9 cellular contexts compared by ENCODE assay signal in the genomic region with DNA sequence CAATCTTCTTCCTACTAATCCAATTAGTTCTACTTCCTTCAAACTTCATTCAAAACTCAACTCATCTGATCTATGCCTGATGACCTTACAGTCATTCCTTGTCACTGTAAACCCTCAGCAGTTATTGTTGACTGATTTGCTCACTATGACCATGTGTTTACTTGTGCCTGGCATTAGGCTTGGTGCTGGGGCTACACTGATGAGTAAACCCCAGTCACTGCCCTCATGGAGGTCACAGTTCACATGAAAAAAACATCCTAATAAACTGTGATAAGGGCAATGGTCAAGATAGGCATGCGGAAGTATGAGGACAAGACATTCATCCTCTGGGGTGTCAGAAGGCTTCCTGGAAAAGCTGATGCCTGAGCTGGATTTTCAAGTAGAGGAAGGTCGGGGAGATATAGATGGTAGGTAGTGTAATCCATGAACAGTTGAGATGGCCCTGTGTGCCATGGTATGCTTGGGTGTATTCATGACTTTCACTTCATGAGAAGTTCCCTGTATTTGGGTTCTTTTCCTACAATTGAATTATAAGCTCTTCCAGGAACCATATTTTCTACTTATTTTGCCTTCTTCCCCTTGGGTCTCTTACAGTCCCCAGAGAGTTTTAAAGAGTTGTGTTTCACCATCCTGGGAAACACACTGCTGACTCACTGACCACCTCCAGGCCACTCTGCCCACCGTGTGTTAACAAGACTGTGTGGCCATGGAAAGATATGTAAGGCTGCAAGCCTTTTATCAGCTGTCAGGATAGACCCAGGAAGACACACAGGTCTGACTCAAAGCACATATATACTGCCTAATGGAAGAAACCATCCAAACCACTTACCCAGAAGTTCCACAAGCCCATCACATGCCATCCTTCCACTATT. TPM values are rescaled to one million over a fixed set of nuclear protein-coding genes. Genes with fewer than 3 reads are reported as not detected.
DNase-seq lines count a peak whose midpoint lies in the region; ATAC-seq and TF ChIP-seq lines count a peak whose summit lies in the region.
"Had no signal": no experiment of that assay in that cellular context is flagged by ENCODE, and none has a peak within 500 bp of the region (broad histone marks: within the 10 kb centered on the region; RNA-seq: fewer than 3 reads in every experiment).

No MANE protein-coding gene starts in this region.

- POLR2A ChIA-PET in IMR-90 (lab: Charles Lee; ENCODE audit: unreplicated experiment), result no interaction called here

- H2AK9ac ChIP-seq in IMR-90 (replicated peaks; ENCODE audit: low read depth, low read length, poor library complexity), result no peak overlapping the region

- peak overlapping the region; percentile 4; the same call in 1 of the 2 replicates for H3K27ac ChIP-seq in IMR-90 (ENCODE audit: insufficient read depth, low read length)
- H3K27ac ChIP-seq in body of pancreas, result peak overlapping the region; percentile 51 to 71 (median 64)
- peak overlapping the region; percentile 85 for H3K27ac ChIP-seq in mesenchymal stem cell (ENCODE audit: low read length, poor library complexity, severe bottlenecking)

- peaks cover 12% of the 10 kb centered on the region for H3K9me1 ChIP-seq in IMR-90 (ENCODE audit: insufficient read depth, low read length)

- peak overlapping the region; percentile 82 for H2BK120ac ChIP-seq in IMR-90 (ENCODE audit: low read depth, low read length)
- peak overlapping the region; percentile 37 for H2BK120ac ChIP-seq in mesenchymal stem cell (ENCODE audit: low read depth, low read length)

- peak overlapping the region; percentile 61 for H4K91ac ChIP-seq in IMR-90 (ENCODE audit: insufficient read depth, low read depth, low read length)
- H4K91ac ChIP-seq in mesenchymal stem cell (ENCODE audit: low read length), result peak overlapping the region; percentile 40

- H2BK15ac ChIP-seq in IMR-90 (ENCODE audit: low read depth, low read length) (peak overlapping the region; percentile 86), mesenchymal stem cell (ENCODE audit: low read depth, poor library complexity, severe bottlenecking) (no peak overlapping the region)

- H3K79me1 ChIP-seq in IMR-90 (ENCODE audit: low read depth in 1 of 2, low read length in 2 of 2) (0 out of 4 replicates have a peak, but pooled peaks cover 0 to 5% of the 10 kb centered on the region in 2 experiments), mesenchymal stem cell (replicated peaks; ENCODE audit: low read length, poor library complexity, severe bottlenecking) (no peaks in the 10 kb centered on the region)

- CTCF ChIA-PET in IMR-90 (lab: Yijun Ruan, JAX), result interaction anchor here (0.6 to 0.7 kb wide), 2 partner anchors 8 to 1678 kb away, joined by 3 read pairs; no protein-coding TSS in a partner anchor

- peak overlapping the region; percentile 78 for H4K5ac ChIP-seq in IMR-90 (ENCODE audit: low read depth, low read length)

- H4K8ac ChIP-seq in IMR-90 (ENCODE audit: low read depth in 2 of 2, low read length in 2 of 2) (peak overlapping the region; percentile 48 to 86), mesenchymal stem cell (ENCODE audit: low read length) (peak overlapping the region; percentile 57)

- BruUV-seq in IMR-90 (replicated peaks; lab: Mats Ljungman, UMichigan), result no TSS peak

- H3K4me1 ChIP-seq in IMR-90 (ENCODE audit: control insufficient read depth, insufficient read depth, low read length) (peaks cover 10% of the 10 kb centered on the region), body of pancreas (peaks cover 39% of the 10 kb centered on the region), mesenchymal stem cell (ENCODE audit: control insufficient read depth, insufficient read depth, low read depth, low read length) (peaks cover 9% of the 10 kb centered on the region)

- no peak for TF ChIP-seq CTCF in IMR-90 (conservative IDR thresholded peaks at IDR 0.05; ENCODE audit: low read depth, low read length)
- TF ChIP-seq CTCF in body of pancreas (IDR thresholded peaks at IDR 0.05), result no peak

- no peaks in the 10 kb centered on the region for H3K27me3 ChIP-seq in IMR-90 (ENCODE audit: control insufficient read depth, insufficient read depth, low read length)
- H3K27me3 ChIP-seq in body of pancreas, result no peaks in the 10 kb centered on the region
- H3K27me3 ChIP-seq in mesenchymal stem cell (ENCODE audit: control insufficient read depth in 1 of 2, insufficient read depth in 1 of 2, low read length in 2 of 2), result no peaks in the 10 kb centered on the region

- no peaks in the 10 kb centered on the region for H3K36me3 ChIP-seq in IMR-90 (ENCODE audit: control insufficient read depth, insufficient read depth, low read length)
- H3K36me3 ChIP-seq in body of pancreas (replicated peaks in 1 of 2; ENCODE audit: insufficient read depth in 1 of 2, low read depth in 2 of 2), result no peaks in the 10 kb centered on the region
- H3K36me3 ChIP-seq in mesenchymal stem cell (ENCODE audit: control insufficient read depth in 1 of 2, insufficient read depth in 2 of 2, low read depth in 1 of 2, low read length in 2 of 2), result no peaks in the 10 kb centered on the region

- dilution Hi-C loops in IMR-90 (cut with HindIII; ENCODE audit: low sequenced_read_pairs, unreplicated experiment), result no loop called here

- H3K9ac ChIP-seq in IMR-90 (ENCODE audit: low read depth, low read length), result no peak overlapping the region
- H3K9ac ChIP-seq in mesenchymal stem cell (ENCODE audit: low read length), result no peak overlapping the region

- peak overlapping the region; percentile 82 for H2BK20ac ChIP-seq in IMR-90 (ENCODE audit: low read depth, low read length)

- peak overlapping the region in 1 of 2 experiments; percentile 87 for H2BK12ac ChIP-seq in mesenchymal stem cell (ENCODE audit: low read length in 2 of 2)

- no peak for TF ChIP-seq POLR2A in IMR-90 (IDR thresholded peaks at IDR 0.05; ENCODE audit: low read depth, low read length)
- TF ChIP-seq POLR2A in body of pancreas (IDR thresholded peaks at IDR 0.05), result no peak

- no peaks in the 10 kb centered on the region for H4K20me1 ChIP-seq in IMR-90 (ENCODE audit: insufficient read depth, low read length)

- H2AFZ ChIP-seq in IMR-90 (replicated peaks; ENCODE audit: low read length, poor library complexity) (peak overlapping the region; percentile 55), mesenchymal stem cell (ENCODE audit: low read depth, low read length) (no peak overlapping the region)

- no CpG with 5 or more reads among the region's 3 CpGs for WGBS in IMR-90 (ENCODE audit: extremely low coverage in 2 of 2, insufficient read length in 1 of 2), 2 experiments
- 78 to 82% methylated on average over 3 of the region's 3 CpGs for WGBS in body of pancreas, 2 donors
- 20% methylated on average over 3 of the region's 3 CpGs for WGBS in mesenchymal stem cell

- H3K4me2 ChIP-seq in IMR-90 (ENCODE audit: low read depth, low read length) (no peak overlapping the region), mesenchymal stem cell (ENCODE audit: low read length, poor library complexity, severe bottlenecking) (no peak overlapping the region)

- TF ChIP-seq RAD21 in IMR-90 (IDR thresholded peaks at IDR 0.05; ENCODE audit: low read length), result 0 out of 2 replicates have a peak, but pooled peaks have one; percentile 18

- H3K14ac ChIP-seq in IMR-90 (replicated peaks; ENCODE audit: low read depth, low read length) (peak overlapping the region; percentile 74), mesenchymal stem cell (ENCODE audit: low read length in 2 of 2) (no peak overlapping the region)

- H3K4me3 ChIP-seq in IMR-90 (ENCODE audit: insufficient read depth, low read depth, low read length) (no peak overlapping the region), body of pancreas (no peak overlapping the region), mesenchymal stem cell (ENCODE audit: insufficient read depth in 1 of 2, low read depth in 1 of 2, low read length in 2 of 2) (no peak overlapping the region)

- H3K9me3 ChIP-seq in IMR-90 (ENCODE audit: control insufficient read depth, insufficient read depth, low read length) (no peaks in the 10 kb centered on the region), body of pancreas (no peaks in the 10 kb centered on the region), mesenchymal stem cell (ENCODE audit: control insufficient read depth, low read length) (no peaks in the 10 kb centered on the region)

- peak; percentile 67 for ATAC-seq in IMR-90 (ENCODE audit: low read depth)
- no peak for ATAC-seq in body of pancreas
- ATAC-seq in HG03108 (IDR thresholded peaks at IDR 0.05; ENCODE audit: unreplicated experiment), result no peak

- in situ Hi-C loops in IMR-90 (cut with MboI; ENCODE audit: low sequenced_read_pairs), result no loop called here

- H3K4ac ChIP-seq in IMR-90 (ENCODE audit: low read depth, low read length) (peak overlapping the region; percentile 84), mesenchymal stem cell (ENCODE audit: low read depth in 1 of 2, low read length in 2 of 2) (peak overlapping the region in 1 of 2 experiments; percentile 17)

- H3K56ac ChIP-seq in IMR-90 (ENCODE audit: extremely low read depth, insufficient read depth, low read length), result no peak overlapping the region; the same call in 1 of the 2 replicates

- intact Hi-C loops in IMR-90 (cut with micrococcal nuclease), result no loop called here
- intact Hi-C loops in body of pancreas (cut with DNase I), result no loop called here

- H2AK5ac ChIP-seq in IMR-90 (ENCODE audit: low read depth, low read length) (peak overlapping the region; percentile 81), mesenchymal stem cell (ENCODE audit: low read length, severe bottlenecking) (peak overlapping the region; percentile 89)

- H2BK5ac ChIP-seq in IMR-90 (ENCODE audit: low read depth, low read length, poor library complexity, severe bottlenecking) (peak overlapping the region; percentile 65), mesenchymal stem cell (ENCODE audit: low read depth, low read length, poor library complexity, severe bottlenecking) (no peak overlapping the region)

- peak overlapping the region; percentile 84 for H3K18ac ChIP-seq in IMR-90 (ENCODE audit: low read depth, low read length)
- H3K18ac ChIP-seq in mesenchymal stem cell (ENCODE audit: low read depth in 1 of 2, low read length in 2 of 2), result peak overlapping the region; percentile 6 to 82

- H3K23ac ChIP-seq in IMR-90 (ENCODE audit: low read depth, low read length) (peak overlapping the region; percentile 59), mesenchymal stem cell (ENCODE audit: low read length in 2 of 2) (no peak overlapping the region)

- DNase-seq in AG08395 (ENCODE audit: low spot score) (peak; percentile 32), IMR-90 (peak; percentile 90), body of pancreas (no peak), mesenchymal stem cell (peak; percentile 95), ureter (ENCODE audit: low spot score) (no peak), GOT3 (lab: John Stamatoyannopoulos, UW) (no peak)
- DNase-seq in activated CD4-positive, CD25-positive, alpha-beta regulatory T cell (lab: John Stamatoyannopoulos, UW), result no peak
- DNase-seq: NCI-H2171 treated with DMSO at 0.1 percent for 48 hours had no signal

TF ChIP-seq in IMR-90, 13 proteins besides CTCF, POLR2A, EP300 and RAD21 (continues in another document):
- TF ChIP-seq MAFK (IDR thresholded peaks at IDR 0.05; ENCODE audit: low read depth, low read length), result 0 out of 2 replicates have a peak, but pooled peaks have one; percentile 2

RNA-seq across cellular contexts. Expression of a gene that starts 38.7 kb away (rescaled TPM):
- total RNA-seq in IMR-90 (2012; rRNA removed) (70.1 and 78.6 TPM in 2 replicates), body of pancreas (10 to 100 TPM; 21.3 to 49.8 TPM), ureter (88.7 TPM)
- 38.5 and 59.0 TPM in 2 replicates for polyA plus RNA-seq in IMR-90 (2012; rRNA removed)
- 16.4 and 21.0 TPM in 2 replicates for polyA plus RNA-seq in IMR-90 (2012; cell fraction: cytosol; rRNA removed)
- 213 and 221 TPM in 2 replicates for polyA plus RNA-seq in IMR-90 (2012; cell fraction: nucleus; rRNA removed; ENCODE audit: low replicate concordance)
- 111 TPM for polyA plus RNA-seq in mesenchymal stem cell (2013, experiment 1 of 2)
- 114 TPM for polyA plus RNA-seq in mesenchymal stem cell (2013, experiment 2 of 2)

Comparison
In these comparisons a context has a peak if more than half of its experiments do, and no peak if none do; other contexts are left out.
1. DNase-seq: peak in AG08395 (single experiment), IMR-90 (single experiment) and mesenchymal stem cell (single experiment); none in body of pancreas (0 of 4), activated CD4-positive, CD25-positive, alpha-beta regulatory T cell (0 of 4), ureter (single experiment) and GOT3 (single experiment).
2. H3K27ac ChIP-seq: peak in every context shown above with its lines; median percentile 85 in mesenchymal stem cell; 64 in body of pancreas; 4 in IMR-90.